ENCODE assay signal across 18 cellular contexts in the genomic region with DNA sequence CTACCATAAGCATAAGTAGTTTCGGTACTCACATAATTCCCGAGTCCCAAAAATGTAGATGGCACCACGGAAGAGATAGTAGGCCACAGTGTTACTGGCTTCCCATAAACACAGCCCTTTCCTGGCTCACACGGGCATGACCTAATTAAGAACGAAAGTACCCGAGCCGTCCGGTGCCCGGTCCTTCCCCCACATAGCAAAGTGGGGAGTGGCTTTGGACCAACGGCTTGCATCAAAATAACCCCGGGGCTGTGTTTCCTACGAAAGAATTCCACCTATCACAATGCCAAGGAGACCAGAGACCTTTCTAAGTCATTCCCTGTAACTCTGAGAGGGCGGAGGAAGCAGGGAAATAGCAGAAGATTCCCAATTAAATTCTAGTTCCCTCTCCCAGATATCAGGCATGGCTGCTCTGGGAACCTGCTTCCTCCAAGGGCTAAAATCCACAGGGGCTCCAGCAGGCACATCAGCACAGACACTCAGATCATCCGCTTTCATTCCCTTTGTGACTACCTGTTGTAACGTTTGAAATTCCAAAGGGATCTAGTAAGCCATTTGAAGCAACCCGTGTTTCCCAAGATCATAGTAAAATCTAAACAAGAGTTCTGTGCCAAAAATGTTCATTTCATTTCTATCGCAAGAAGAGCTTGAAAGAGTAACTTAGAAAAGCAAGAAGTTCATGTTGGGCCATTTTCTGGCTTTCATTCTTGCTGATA. TPM values are rescaled to one million over a fixed set of nuclear protein-coding genes. Genes with fewer than 3 reads are reported as not detected.
A peak's percentile ranks its signal among the peaks of the same experiment; 100 is the strongest.
DNase-seq lines count a peak whose midpoint lies in the region; ATAC-seq and TF ChIP-seq lines count a peak whose summit lies in the region.
"Had no signal": no experiment of that assay in that cellular context is flagged by ENCODE, and none has a peak within 500 bp of the region (broad histone marks: within the 10 kb centered on the region; RNA-seq: fewer than 3 reads in every experiment).

A gene (minus strand): TSS at position 143 of the 716 bp plus-strand sequence. CDS start 635 bp downstream, outside the sequence.

- peak within 1 kb of the TSS in 6 of 7 donors; percentile 43 to 78 (median 67) for H3K27ac Mint-ChIP-seq in CD4-positive, alpha-beta memory T cell
- H3K27ac Mint-ChIP-seq: CD14-positive monocyte had no signal

- intact Hi-C loops in CD4-positive, alpha-beta memory T cell (cut with micrococcal nuclease): no loop called here
- intact Hi-C loops in posterior vena cava (cut with DNase I) (no loop called here), PC-3 (cut with micrococcal nuclease) (no loop called here)

- no TSS peak for BruUV-seq in PC-3 (replicated peaks; lab: Mats Ljungman, UMichigan)

- in situ Hi-C loops in T47D (cut with HindIII; ENCODE audit: low pct_unique_long_range_greater_than_20kb, low sequenced_read_pairs): no loop called here

- H3K4me3 ChIP-seq in CD4-positive, alpha-beta memory T cell (ENCODE audit: low read length in 2 of 2): no peak within 1 kb of the TSS
- no peak within 1 kb of the TSS for H3K4me3 ChIP-seq in PC-3 (ENCODE audit: low read length)
- H3K4me3 ChIP-seq: SK-N-MC had no signal

- no peak within 1 kb of the TSS for H3K27ac ChIP-seq in CD4-positive, alpha-beta memory T cell (ENCODE audit: low read depth, low read length)
- no peak within 1 kb of the TSS for H3K27ac ChIP-seq in PC-3 (ENCODE audit: low read length)
- H3K27ac ChIP-seq: foreskin keratinocyte, SK-N-MC had no signal

- H3K79me2 ChIP-seq in PC-3 (ENCODE audit: low read length): no peaks in the 10 kb centered on the region

- peaks cover 0 to 1% (median 0%) of the 10 kb centered on the region in 8 donors for H3K9me3 Mint-ChIP-seq in CD4-positive, alpha-beta memory T cell
- H3K9me3 Mint-ChIP-seq: H9 had no signal

- no peaks in the 10 kb centered on the region for H3K9me3 ChIP-seq in CD4-positive, alpha-beta memory T cell (ENCODE audit: control insufficient read depth in 1 of 2, low read length in 2 of 2)
- no peaks in the 10 kb centered on the region for H3K9me3 ChIP-seq in PC-3 (ENCODE audit: low read length)

- H4K20me1 ChIP-seq in PC-3 (ENCODE audit: low read length): no peaks in the 10 kb centered on the region

- H3K9ac ChIP-seq in PC-3 (ENCODE audit: low read length): no peak within 1 kb of the TSS

- H3K4me1 Mint-ChIP-seq in CD4-positive, alpha-beta memory T cell: peaks cover 34 to 77% (median 49%) of the 10 kb centered on the region in 4 donors
- H3K4me1 Mint-ChIP-seq: CD14-positive monocyte had no signal

- H3K27me3 Mint-ChIP-seq in CD4-positive, alpha-beta memory T cell: no peaks in the 10 kb centered on the region

- H3K36me3 Mint-ChIP-seq in CD4-positive, alpha-beta memory T cell: no peaks in the 10 kb centered on the region
- H3K36me3 Mint-ChIP-seq: CD14-positive monocyte had no signal

- CTCF ChIA-PET in CD4-positive, alpha-beta memory T cell (lab: Charles Lee; ENCODE audit: partially characterized antibody): no interaction called here
- CTCF ChIA-PET in PC-3 (lab: Charles Lee): no interaction called here

- H2AFZ ChIP-seq in PC-3 (ENCODE audit: low read length): no peak within 1 kb of the TSS

- POLR2A ChIA-PET in CD4-positive, alpha-beta memory T cell (lab: Charles Lee; ENCODE audit: partially characterized antibody): interaction anchor here (21.1 kb wide), 1 partner anchor 27 kb away, joined by 604 read pairs; no protein-coding TSS in a partner anchor
- POLR2A ChIA-PET in PC-3 (lab: Charles Lee; ENCODE audit: unreplicated experiment): no interaction called here

- no peaks in the 10 kb centered on the region for H3F3A ChIP-seq in PC-3 (ENCODE audit: low read length, unreplicated experiment)

- H3K36me3 ChIP-seq in CD4-positive, alpha-beta memory T cell (ENCODE audit: insufficient read depth, low read length): no peaks in the 10 kb centered on the region
- no peaks in the 10 kb centered on the region for H3K36me3 ChIP-seq in PC-3 (ENCODE audit: low read depth, low read length)

- ATAC-seq in PC-3: no peak
- ATAC-seq: foreskin keratinocyte had no signal

- no peaks in the 10 kb centered on the region for H3K27me3 ChIP-seq in CD4-positive, alpha-beta memory T cell (ENCODE audit: insufficient read depth, low read length)
- no peaks in the 10 kb centered on the region for H3K27me3 ChIP-seq in PC-3 (ENCODE audit: low read length)

- DNase-seq in CD4-positive, alpha-beta memory T cell: no peak
- DNase-seq in NCI-H1048 (lab: John Stamatoyannopoulos, UW) (peak; percentile 48), T47D (ENCODE audit: low read depth in 1 of 2, low spot score in 1 of 2) (peak; percentile 30 to 81), posterior vena cava (ENCODE audit: low spot score) (peak; percentile 24), NCI-H1694 treated with DMSO at 0.1 percent for 48 hours (lab: John Stamatoyannopoulos, UW) (no peak), SW 1271 (lab: John Stamatoyannopoulos, UW) (no peak), SKM-1 (lab: John Stamatoyannopoulos, UW; ENCODE audit: unreplicated experiment) (no peak), PC-3 (no peak)
- DNase-seq: activated CD4-positive, CD25-positive, alpha-beta regulatory T cell treated with anti-CD3 and anti-CD28 coated beads, Interleukin-2, amount 50 U/mL, for 72 hours; activated gamma-delta T cell; GF-D8; H9; NCI-H2107; stimulated activated CD4-positive, alpha-beta T cell treated with anti-CD3 and anti-CD28 coated beads, Interleukin-2, amount 100 ng/mL, for 24 hours had no signal

- no peak within 1 kb of the TSS for H3K4me2 ChIP-seq in PC-3 (ENCODE audit: low read length)

- H3K4me1 ChIP-seq in CD4-positive, alpha-beta memory T cell (ENCODE audit: insufficient read depth, low read length): peaks cover 47% of the 10 kb centered on the region
- peaks cover 14% of the 10 kb centered on the region for H3K4me1 ChIP-seq in PC-3 (ENCODE audit: insufficient read depth, low read length)
- H3K4me1 ChIP-seq: foreskin keratinocyte had no signal

- H3K9me2 ChIP-seq in PC-3 (replicated peaks; ENCODE audit: low read length): no peaks in the 10 kb centered on the region

- H3K4me3 Mint-ChIP-seq in CD4-positive, alpha-beta memory T cell: peak within 1 kb of the TSS in 5 of 8 donors; percentile 18 to 50 (median 46)
- H3K4me3 Mint-ChIP-seq: CD14-positive monocyte, H9 had no signal

- TF ChIP-seq CTCF in PC-3 (conservative IDR thresholded peaks at IDR 0.05; ENCODE audit: low read depth, low read length): no peak

RNA-seq across cellular contexts. Expression of the gene that starts here (rescaled TPM):
- total RNA-seq in CD4-positive, alpha-beta memory T cell: 1 to 10 TPM; 1.8 to 3.2 TPM
- 1 to 10 TPM; 4.2 to 4.5 TPM for polyA plus RNA-seq in CD4-positive, alpha-beta memory T cell
- total RNA-seq in posterior vena cava: not detected
- total RNA-seq in PC-3 (2014; rRNA removed): not detected in 2 replicates
- total RNA-seq: foreskin keratinocyte, pulmonary artery endothelial cell had no signal
- polyA plus RNA-seq: foreskin keratinocyte had no signal

Comparison
In these comparisons a context has a peak if more than half of its experiments do, and no peak if none do; other contexts are left out.
1. Peak in DNase-seq in posterior vena cava; RNA of the gene not detected or under 1 TPM.
2. DNase-seq: peak in NCI-H1048 (single experiment) and T47D (2 of 2); none in CD4-positive, alpha-beta memory T cell (0 of 5), NCI-H1694 treated with DMSO at 0.1 percent for 48 hours (single experiment), SW 1271 (0 of 2), SKM-1 (single experiment) and PC-3 (single experiment).